ENCODE assay signal across 13 cellular contexts in the genomic region with DNA sequence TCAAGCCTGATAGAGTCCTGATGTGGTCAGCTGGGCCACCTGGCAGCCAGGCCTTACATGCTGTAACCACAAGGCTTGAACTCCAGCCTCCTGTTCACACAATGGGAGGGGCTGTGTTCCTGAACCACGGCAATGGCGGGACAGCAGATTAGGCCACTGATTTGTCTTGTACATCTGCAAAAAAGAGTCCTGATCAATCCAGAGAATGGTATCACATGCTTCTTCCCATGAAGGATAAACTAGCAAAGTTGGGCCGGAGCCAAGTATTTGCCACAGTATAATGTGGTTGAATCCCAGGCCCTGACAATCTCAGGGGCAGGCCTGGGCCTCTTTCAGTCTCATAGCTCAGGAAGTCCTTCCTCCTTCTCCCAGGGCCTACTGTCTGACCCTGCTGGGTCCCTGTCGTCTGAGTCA.
DNase-seq lines count a peak whose midpoint lies in the region; ATAC-seq and TF ChIP-seq lines count a peak whose summit lies in the region.
"Had no signal": no experiment of that assay in that cellular context is flagged by ENCODE, and none has a peak within 500 bp of the region (broad histone marks: within the 10 kb centered on the region; RNA-seq: fewer than 3 reads in every experiment).

No MANE protein-coding gene starts in this region.

- H3K27ac ChIP-seq in foreskin keratinocyte: no peak overlapping the region

- no peak for TF ChIP-seq CTCF in foreskin keratinocyte (conservative IDR thresholded peaks at IDR 0.05)

- ATAC-seq in HG03432 (IDR thresholded peaks at IDR 0.05; ENCODE audit: unreplicated experiment): peak; percentile 46
- ATAC-seq in SK-N-SH treated with all-trans-retinoic acid at 6 μM for 48 hours: peak; percentile 89
- ATAC-seq in foreskin keratinocyte: peak; percentile 49
- ATAC-seq in GM21717 (IDR thresholded peaks at IDR 0.05; ENCODE audit: unreplicated experiment): no peak
- ATAC-seq: stimulated activated effector memory CD8-positive, alpha-beta T cell treated with anti-CD3 and anti-CD28 coated beads, Interleukin-12 subunit alpha, Interleukin-12 subunit beta, amount 100 ng/mL, for 72 hours had no signal

- H3K27me3 ChIP-seq in foreskin keratinocyte: no peaks in the 10 kb centered on the region

- no peaks in the 10 kb centered on the region for H3K4me1 ChIP-seq in foreskin keratinocyte

- peak; percentile 33 for DNase-seq in A172 (ENCODE audit: low spot score)
- DNase-seq in foreskin keratinocyte: peak; percentile 29 to 74
- no peak for DNase-seq in germinal center (ENCODE audit: low spot score)
- DNase-seq in activated CD8-positive, alpha-beta memory T cell treated with anti-CD3 and anti-CD28 coated beads, Interleukin-2, amount 50 U/mL, for 48 hours: no peak
- DNase-seq in NCI-H1048 (lab: John Stamatoyannopoulos, UW): no peak
- DNase-seq: effector CD4-positive, alpha-beta T cell; Karpas-422; NCI-H524; stimulated activated CD4-positive, alpha-beta T cell treated with anti-CD3 and anti-CD28 coated beads, Interleukin-15, amount 100 ng/mL, for 24 hours had no signal

TF ChIP-seq in SK-N-SH treated with all-trans-retinoic acid at 6 μM for 48 hours, 23 proteins besides CTCF, POLR2A, EP300 and RAD21:
- no peak for TF ChIP-seq ZNF70 (CRISPR knock-in tag; IDR thresholded peaks at IDR 0.05)
- no peak for TF ChIP-seq TOX (CRISPR knock-in tag; IDR thresholded peaks at IDR 0.05; ENCODE audit: borderline replicate concordance)
- TF ChIP-seq TCF4 (CRISPR knock-in tag; IDR thresholded peaks at IDR 0.05; ENCODE audit: borderline replicate concordance): no peak
- no peak for TF ChIP-seq ZNF8 (CRISPR knock-in tag; IDR thresholded peaks at IDR 0.05)
- TF ChIP-seq OSR1 (CRISPR knock-in tag; IDR thresholded peaks at IDR 0.05): no peak
- TF ChIP-seq, protein P1, sequence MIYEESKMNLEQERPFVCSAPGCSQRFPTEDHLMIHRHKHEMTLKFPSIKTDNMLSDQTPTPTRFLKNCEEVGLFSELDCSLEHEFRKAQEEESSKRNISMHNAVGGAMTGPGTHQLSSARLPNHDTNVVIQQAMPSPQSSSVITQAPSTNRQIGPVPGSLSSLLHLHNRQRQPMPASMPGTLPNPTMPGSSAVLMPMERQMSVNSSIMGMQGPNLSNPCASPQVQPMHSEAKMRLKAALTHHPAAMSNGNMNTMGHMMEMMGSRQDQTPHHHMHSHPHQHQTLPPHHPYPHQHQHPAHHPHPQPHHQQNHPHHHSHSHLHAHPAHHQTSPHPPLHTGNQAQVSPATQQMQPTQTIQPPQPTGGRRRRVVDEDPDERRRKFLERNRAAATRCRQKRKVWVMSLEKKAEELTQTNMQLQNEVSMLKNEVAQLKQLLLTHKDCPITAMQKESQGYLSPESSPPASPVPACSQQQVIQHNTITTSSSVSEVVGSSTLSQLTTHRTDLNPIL (CRISPR knock-in tag; IDR thresholded peaks at IDR 0.05; ENCODE audit: low read depth): no peak
- no peak for TF ChIP-seq BACH2 (CRISPR knock-in tag; IDR thresholded peaks at IDR 0.05; ENCODE audit: borderline replicate concordance)
- TF ChIP-seq, protein P2, sequence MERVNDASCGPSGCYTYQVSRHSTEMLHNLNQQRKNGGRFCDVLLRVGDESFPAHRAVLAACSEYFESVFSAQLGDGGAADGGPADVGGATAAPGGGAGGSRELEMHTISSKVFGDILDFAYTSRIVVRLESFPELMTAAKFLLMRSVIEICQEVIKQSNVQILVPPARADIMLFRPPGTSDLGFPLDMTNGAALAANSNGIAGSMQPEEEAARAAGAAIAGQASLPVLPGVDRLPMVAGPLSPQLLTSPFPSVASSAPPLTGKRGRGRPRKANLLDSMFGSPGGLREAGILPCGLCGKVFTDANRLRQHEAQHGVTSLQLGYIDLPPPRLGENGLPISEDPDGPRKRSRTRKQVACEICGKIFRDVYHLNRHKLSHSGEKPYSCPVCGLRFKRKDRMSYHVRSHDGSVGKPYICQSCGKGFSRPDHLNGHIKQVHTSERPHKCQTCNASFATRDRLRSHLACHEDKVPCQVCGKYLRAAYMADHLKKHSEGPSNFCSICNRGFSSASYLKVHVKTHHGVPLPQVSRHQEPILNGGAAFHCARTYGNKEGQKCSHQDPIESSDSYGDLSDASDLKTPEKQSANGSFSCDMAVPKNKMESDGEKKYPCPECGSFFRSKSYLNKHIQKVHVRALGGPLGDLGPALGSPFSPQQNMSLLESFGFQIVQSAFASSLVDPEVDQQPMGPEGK (CRISPR knock-in tag; IDR thresholded peaks at IDR 0.05; ENCODE audit: borderline replicate concordance): no peak
- no peak for TF ChIP-seq GLIS3 (CRISPR knock-in tag; IDR thresholded peaks at IDR 0.05)
- no peak for TF ChIP-seq ESRRG (CRISPR knock-in tag; IDR thresholded peaks at IDR 0.05)
- TF ChIP-seq ZNF565 (CRISPR knock-in tag; conservative IDR thresholded peaks at IDR 0.05; ENCODE audit: low read depth): no peak
- no peak for TF ChIP-seq ARNTL (CRISPR knock-in tag; IDR thresholded peaks at IDR 0.05; ENCODE audit: borderline replicate concordance, low read depth)
- no peak for TF ChIP-seq ZFP3 (CRISPR knock-in tag; IDR thresholded peaks at IDR 0.05)
- no peak for TF ChIP-seq ZFP30 (CRISPR knock-in tag; IDR thresholded peaks at IDR 0.05)
- no peak for TF ChIP-seq PPARA (CRISPR knock-in tag; IDR thresholded peaks at IDR 0.05; ENCODE audit: borderline replicate concordance)
- TF ChIP-seq, protein P3, sequence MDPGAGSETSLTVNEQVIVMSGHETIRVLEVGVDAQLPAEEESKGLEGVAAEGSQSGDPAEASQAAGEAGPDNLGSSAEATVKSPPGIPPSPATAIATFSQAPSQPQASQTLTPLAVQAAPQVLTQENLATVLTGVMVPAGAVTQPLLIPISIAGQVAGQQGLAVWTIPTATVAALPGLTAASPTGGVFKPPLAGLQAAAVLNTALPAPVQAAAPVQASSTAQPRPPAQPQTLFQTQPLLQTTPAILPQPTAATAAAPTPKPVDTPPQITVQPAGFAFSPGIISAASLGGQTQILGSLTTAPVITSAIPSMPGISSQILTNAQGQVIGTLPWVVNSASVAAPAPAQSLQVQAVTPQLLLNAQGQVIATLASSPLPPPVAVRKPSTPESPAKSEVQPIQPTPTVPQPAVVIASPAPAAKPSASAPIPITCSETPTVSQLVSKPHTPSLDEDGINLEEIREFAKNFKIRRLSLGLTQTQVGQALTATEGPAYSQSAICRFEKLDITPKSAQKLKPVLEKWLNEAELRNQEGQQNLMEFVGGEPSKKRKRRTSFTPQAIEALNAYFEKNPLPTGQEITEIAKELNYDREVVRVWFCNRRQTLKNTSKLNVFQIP (CRISPR knock-in tag; IDR thresholded peaks at IDR 0.05; ENCODE audit: borderline replicate concordance, low read depth): no peak

Comparison
In these comparisons a context has a peak if more than half of its experiments do, and no peak if none do; other contexts are left out.
1. DNase-seq: peak in A172 (single experiment) and foreskin keratinocyte (2 of 2); none in germinal center (single experiment), activated CD8-positive, alpha-beta memory T cell treated with anti-CD3 and anti-CD28 coated beads, Interleukin-2, amount 50 U/mL, for 48 hours (single experiment) and NCI-H1048 (single experiment).